In genomic region chr3:37772773-37773291, GRCh38 we compare ENCODE assay signal across 21 cellular contexts.
DNase-seq lines count a peak whose midpoint lies in the region; ATAC-seq and TF ChIP-seq lines count a peak whose summit lies in the region.
"Had no signal": no experiment of that assay in that cellular context is flagged by ENCODE, and none has a peak within 500 bp of the region (broad histone marks: within the 10 kb centered on the region; RNA-seq: fewer than 3 reads in every experiment).

No MANE protein-coding gene starts in this region.

- H3K4me3 ChIP-seq in right cardiac atrium (ENCODE audit: low read length) (no peak overlapping the region), ascending aorta (no peak overlapping the region), OCI-LY7 (ENCODE audit: low read depth, low read length, poor library complexity, severe bottlenecking) (no peak overlapping the region)
- no peak overlapping the region for H3K4me3 ChIP-seq in naive thymus-derived CD4-positive, alpha-beta T cell (ENCODE audit: low read length)
- H3K4me3 ChIP-seq: BLaER1 treated with 17β-estradiol and CSF1 and Interleukin-3, amounts not matched to agents 10 nM and 100 nM; uterus had no signal

- peaks cover 5 to 43% (median 22%) of the 10 kb centered on the region in 5 donors for H3K27me3 Mint-ChIP-seq in naive thymus-derived CD4-positive, alpha-beta T cell

- ATAC-seq in right cardiac atrium (no peak), left ventricle myocardium superior (no peak), GM18867 (IDR thresholded peaks at IDR 0.05; ENCODE audit: unreplicated experiment) (no peak), GM18517 (IDR thresholded peaks at IDR 0.05; ENCODE audit: unreplicated experiment) (no peak)
- ATAC-seq in naive thymus-derived CD4-positive, alpha-beta T cell: peak; percentile 24
- ATAC-seq: activated CD8-positive, alpha-beta T cell treated with anti-CD3 and anti-CD28 coated beads, Interleukin-2, amount 10 ng/mL, durations not matched to agents 7 days and 5 days; HepG2 had no signal

- BruUV-seq in OCI-LY7 (replicated peaks; lab: Mats Ljungman, UMichigan): no TSS peak

- 82% methylated on average over 11 of the region's 11 CpGs for WGBS in right cardiac atrium

- no peak overlapping the region for H3K4me2 ChIP-seq in OCI-LY7 (ENCODE audit: low read length)

- H3K27me3 ChIP-seq in right cardiac atrium (ENCODE audit: control insufficient read depth, insufficient read depth): no peaks in the 10 kb centered on the region
- H3K27me3 ChIP-seq in ascending aorta: no peaks in the 10 kb centered on the region
- no peaks in the 10 kb centered on the region for H3K27me3 ChIP-seq in naive thymus-derived CD4-positive, alpha-beta T cell (ENCODE audit: control insufficient read depth in 2 of 2, insufficient read depth in 2 of 2, low read length in 2 of 2)
- H3K27me3 ChIP-seq: BLaER1 treated with 17β-estradiol and CSF1 and Interleukin-3, amounts not matched to agents 10 nM and 100 nM; uterus had no signal

- H3K27ac ChIP-seq in right cardiac atrium (ENCODE audit: low read length) (peak overlapping the region; percentile 15), ascending aorta (peak overlapping the region; percentile 80 to 81), OCI-LY7 (ENCODE audit: low read depth, low read length, poor library complexity, severe bottlenecking) (no peak overlapping the region)
- H3K27ac ChIP-seq in naive thymus-derived CD4-positive, alpha-beta T cell (ENCODE audit: low read depth, low read length): no peak overlapping the region
- H3K27ac ChIP-seq: BLaER1 treated with 17β-estradiol and CSF1 and Interleukin-3, amounts not matched to agents 10 nM and 100 nM; uterus had no signal

- no peak overlapping the region for H2AFZ ChIP-seq in OCI-LY7 (ENCODE audit: low read length)

- H3K27ac Mint-ChIP-seq in naive thymus-derived CD4-positive, alpha-beta T cell: no peak overlapping the region
- H3K27ac Mint-ChIP-seq: activated CD8-positive, alpha-beta T cell treated with anti-CD3 and anti-CD28 coated beads, Interleukin-2, amount 10 ng/mL, durations not matched to agents 7 days and 5 days had no signal

- H3K79me2 ChIP-seq in OCI-LY7 (ENCODE audit: insufficient read depth, low read depth, low read length): no peaks in the 10 kb centered on the region

- peaks cover 8 to 9% of the 10 kb centered on the region in 2 donors for H3K36me3 ChIP-seq in ascending aorta
- H3K36me3 ChIP-seq in naive thymus-derived CD4-positive, alpha-beta T cell (ENCODE audit: control insufficient read depth in 2 of 3, insufficient read depth in 3 of 3, low read length in 3 of 3): no peaks in the 10 kb centered on the region
- no peaks in the 10 kb centered on the region for H3K36me3 ChIP-seq in OCI-LY7 (ENCODE audit: insufficient read depth, low read length)
- H3K36me3 ChIP-seq: uterus had no signal

- H3K9me2 ChIP-seq in OCI-LY7 (ENCODE audit: insufficient read depth, low read length): no peaks in the 10 kb centered on the region

- no peak for TF ChIP-seq CTCF in ascending aorta (IDR thresholded peaks at IDR 0.05)
- TF ChIP-seq CTCF in OCI-LY7 (conservative IDR thresholded peaks at IDR 0.05; ENCODE audit: low read length): no peak

- H3K4me1 Mint-ChIP-seq in naive thymus-derived CD4-positive, alpha-beta T cell: peaks cover 0 to 12% (median 0%) of the 10 kb centered on the region in 7 donors

- DNase-seq in right cardiac atrium (no peak), left ventricle myocardium superior (no peak), ascending aorta (ENCODE audit: low spot score in 2 of 2) (no peak), OCI-LY7 (ENCODE audit: low spot score) (no peak), activated gamma-delta T cell (lab: John Stamatoyannopoulos, UW) (no peak)
- no peak for DNase-seq in naive thymus-derived CD4-positive, alpha-beta T cell
- DNase-seq: activated CD4-positive, CD25-positive, alpha-beta regulatory T cell; activated CD8-positive, alpha-beta T cell treated with anti-CD3 and anti-CD28 coated beads, Interleukin-2, amount 10 ng/mL, durations not matched to agents 7 days and 5 days; activated naive CD4-positive, alpha-beta T cell treated with Interleukin-2 at 50 U/mL for 16 hours; activated T-cell treated with anti-CD3 and anti-CD28 coated beads, Interleukin-2, amount 50 U/mL, for 1 hour; midbrain; NCI-H1436 treated with DMSO at 0.1 percent for 48 hours; NCI-H2171 treated with DMSO at 0.1 percent for 48 hours; NCI-H526 treated with DMSO at 0.1 percent for 48 hours; small intestine; stimulated activated CD4-positive, alpha-beta T cell treated with anti-CD3 and anti-CD28 coated beads, Interleukin-4, amount 100 ng/mL, for 1 hour; uterus had no signal

- CTCF ChIA-PET in naive thymus-derived CD4-positive, alpha-beta T cell (lab: Charles Lee): no interaction called here
- CTCF ChIA-PET in OCI-LY7 (lab: Charles Lee; ENCODE audit: unreplicated experiment): no interaction called here

- H3K4me3 Mint-ChIP-seq in naive thymus-derived CD4-positive, alpha-beta T cell: no peak overlapping the region
- H3K4me3 Mint-ChIP-seq: activated CD8-positive, alpha-beta T cell treated with anti-CD3 and anti-CD28 coated beads, Interleukin-2, amount 10 ng/mL, durations not matched to agents 7 days and 5 days had no signal

- H3K9me3 ChIP-seq in right cardiac atrium (ENCODE audit: control insufficient read depth, low read length) (no peaks in the 10 kb centered on the region), ascending aorta (no peaks in the 10 kb centered on the region), OCI-LY7 (ENCODE audit: low read length) (peaks cover 4% of the 10 kb centered on the region; the same call in 1 of the 2 replicates)
- H3K9me3 ChIP-seq in naive thymus-derived CD4-positive, alpha-beta T cell (ENCODE audit: control insufficient read depth in 2 of 3, low read length in 3 of 3): no peaks in the 10 kb centered on the region
- H3K9me3 ChIP-seq: uterus had no signal

- peaks cover 0 to 7% (median 3%) of the 10 kb centered on the region in 11 donors for H3K9me3 Mint-ChIP-seq in naive thymus-derived CD4-positive, alpha-beta T cell

- intact Hi-C loops in right cardiac atrium (cut with DNase I) (no loop called here), left ventricle myocardium superior (cut with micrococcal nuclease) (no loop called here), ascending aorta (cut with DNase I) (no loop called here), OCI-LY7 (cut with micrococcal nuclease; ENCODE audit: unreplicated experiment) (no loop called here)
- intact Hi-C loops in naive thymus-derived CD4-positive, alpha-beta T cell (cut with micrococcal nuclease): no loop called here

- H4K20me1 ChIP-seq in OCI-LY7 (ENCODE audit: insufficient read depth, low read length): no peaks in the 10 kb centered on the region
- H4K20me1 ChIP-seq: BLaER1 treated with 17β-estradiol and CSF1 and Interleukin-3, amounts not matched to agents 10 nM and 100 nM had no signal

- H3K4me1 ChIP-seq in right cardiac atrium (ENCODE audit: control insufficient read depth, insufficient read depth, low read length) (peaks cover 28% of the 10 kb centered on the region), ascending aorta (peaks cover 13 to 33% of the 10 kb centered on the region in 2 donors), OCI-LY7 (ENCODE audit: insufficient read depth, low read length, poor library complexity, severe bottlenecking) (no peaks in the 10 kb centered on the region)
- H3K4me1 ChIP-seq in naive thymus-derived CD4-positive, alpha-beta T cell (ENCODE audit: control insufficient read depth in 2 of 2, insufficient read depth in 2 of 2, low read length in 2 of 2): no peaks in the 10 kb centered on the region
- H3K4me1 ChIP-seq: uterus had no signal

- H3K36me3 Mint-ChIP-seq in naive thymus-derived CD4-positive, alpha-beta T cell: peaks cover 0 to 9% (median 2%) of the 10 kb centered on the region in 5 donors

- POLR2A ChIA-PET in naive thymus-derived CD4-positive, alpha-beta T cell (lab: Charles Lee): no interaction called here
- POLR2A ChIA-PET in OCI-LY7 (lab: Charles Lee): no interaction called here

Comparison
In these comparisons a context has a peak if more than half of its experiments do, and no peak if none do; other contexts are left out.
1. H3K27ac ChIP-seq: peak in right cardiac atrium (single experiment) and ascending aorta (2 of 2); none in naive thymus-derived CD4-positive, alpha-beta T cell (single experiment) and OCI-LY7 (single experiment).